Comparison of ENCODE assay signal across 14 cellular contexts in the genomic region with DNA sequence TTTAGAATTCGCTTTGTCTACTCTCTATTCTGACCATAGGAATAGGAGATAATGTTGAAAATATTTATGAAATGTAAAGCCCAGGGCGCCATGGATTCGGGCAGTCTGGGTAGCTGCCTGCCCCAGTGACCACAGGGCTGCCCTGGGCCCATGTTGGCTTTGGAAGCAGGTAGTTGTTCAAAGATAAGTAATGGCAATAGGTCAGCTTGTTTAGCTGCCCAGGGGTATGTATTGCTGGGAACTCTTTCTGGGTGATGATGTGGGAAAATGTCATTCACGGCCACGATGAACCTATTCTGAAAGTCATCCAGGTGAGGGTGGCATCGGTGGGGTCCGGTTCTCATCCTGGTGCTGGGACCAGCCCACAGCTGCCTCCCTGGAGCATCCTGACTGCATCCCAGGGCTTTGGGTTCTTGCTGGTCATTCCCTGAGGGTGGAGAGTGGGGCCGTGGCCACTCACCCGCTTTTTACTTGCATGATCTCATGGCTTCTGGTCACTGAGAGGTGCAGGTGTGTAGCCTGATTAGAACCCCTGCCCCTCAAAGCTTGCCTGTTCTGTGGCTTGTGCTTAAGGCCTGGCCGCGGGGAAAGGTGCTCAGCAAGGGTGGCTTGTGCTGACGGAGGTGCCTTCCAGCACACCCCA.
"Had no signal": no experiment of that assay in that cellular context is flagged by ENCODE, and none has a peak within 500 bp of the region (broad histone marks: within the 10 kb centered on the region; RNA-seq: fewer than 3 reads in every experiment).

No MANE protein-coding gene starts in this region.

- H3K36me3 ChIP-seq: left lung, prostate gland, right lobe of liver, thyroid gland, WERI-Rb-1 had no signal

- H3K4me1 ChIP-seq: left lung, prostate gland, right lobe of liver had no signal

- ATAC-seq: esophagus mucosa; left lung; natural killer cell; right lobe of liver; stimulated activated effector memory CD8-positive, alpha-beta T cell treated with anti-CD3 and anti-CD28 coated beads, Interleukin-12 subunit alpha, Interleukin-12 subunit beta, amount 100 ng/mL, for 72 hours had no signal

- H3K27me3 ChIP-seq: hepatocyte, left lung, right lobe of liver, thyroid gland had no signal

- H3K9me3 ChIP-seq: prostate gland, right lobe of liver, thyroid gland had no signal

- H3K27ac ChIP-seq: hepatocyte, prostate gland, right lobe of liver, thyroid gland, WERI-Rb-1 had no signal

- H3K4me3 ChIP-seq: hepatocyte, left lung, prostate gland, right lobe of liver, thyroid gland had no signal

- DNase-seq: activated CD4-positive, alpha-beta T cell treated with anti-CD3 and anti-CD28 coated beads for 4 hours; activated naive CD4-positive, alpha-beta T cell treated with anti-CD3 and anti-CD28 coated beads, Interleukin-2, amount 50 U/mL, for 16 hours; islet precursor cell; left lung; mesenchymal stem cell; natural killer cell; right lobe of liver; stimulated activated CD4-positive, alpha-beta T cell treated with anti-CD3 and anti-CD28 coated beads, Interleukin-2, amount 100 ng/mL, for 24 hours; thyroid gland; WERI-Rb-1 had no signal
